ENCODE assay signal across 7 cellular contexts in the genomic region with DNA sequence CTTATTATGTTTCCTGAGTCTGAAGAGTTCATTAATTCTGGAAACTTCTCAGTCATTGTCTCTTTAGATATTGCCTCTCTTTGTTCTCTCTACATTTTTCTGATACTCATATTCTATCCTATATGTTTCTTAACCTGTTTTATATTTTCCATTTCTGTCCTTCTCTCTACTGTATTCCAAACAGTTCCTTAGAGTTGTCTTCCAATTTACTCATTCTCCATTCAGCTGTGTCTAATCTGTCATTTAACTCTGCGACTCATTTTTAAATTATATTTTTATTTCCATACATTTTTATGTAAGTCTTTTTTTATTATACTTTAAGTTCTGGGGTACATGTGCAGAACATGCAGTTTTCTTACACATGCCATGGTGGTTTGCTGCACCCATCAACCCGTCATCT.
"Had no signal": no experiment of that assay in that cellular context is flagged by ENCODE, and none has a peak within 500 bp of the region (broad histone marks: within the 10 kb centered on the region; RNA-seq: fewer than 3 reads in every experiment).

No MANE protein-coding gene starts in this region.

- H3K4me3 Mint-ChIP-seq: GM23338, H9 had no signal

- H3K4me2 ChIP-seq: GM23338 had no signal

- H2AFZ ChIP-seq: GM23338 had no signal

- H3K4me3 ChIP-seq: GM23338, K562 had no signal

- DNase-seq: H9, HCEC 1CT, IMR-90, KG1 had no signal

- H3K27ac Mint-ChIP-seq: GM23338, H9 had no signal

- H3K27ac ChIP-seq: HL-60 had no signal
